1 cellular context compared by ENCODE assay signal in genomic region chr13:79686441-79686840, GRCh38.
TF ChIP-seq lines count a peak whose summit lies in the region.

No MANE protein-coding gene starts in this region.

TF ChIP-seq in IMR-90, 13 proteins besides CTCF, POLR2A, EP300 and RAD21:
- TF ChIP-seq MAFK (IDR thresholded peaks at IDR 0.05; ENCODE audit: low read depth, low read length): no peak
- no peak for TF ChIP-seq FOS (IDR thresholded peaks at IDR 0.05; ENCODE audit: low read depth, low read length)
- TF ChIP-seq MAZ (IDR thresholded peaks at IDR 0.05; ENCODE audit: borderline replicate concordance, low read depth, low read length): no peak
- TF ChIP-seq ELK1 (IDR thresholded peaks at IDR 0.05; ENCODE audit: borderline replicate concordance, low read depth, low read length): no peak
